Comparison of ENCODE assay signal across 8 cellular contexts in the genomic region with DNA sequence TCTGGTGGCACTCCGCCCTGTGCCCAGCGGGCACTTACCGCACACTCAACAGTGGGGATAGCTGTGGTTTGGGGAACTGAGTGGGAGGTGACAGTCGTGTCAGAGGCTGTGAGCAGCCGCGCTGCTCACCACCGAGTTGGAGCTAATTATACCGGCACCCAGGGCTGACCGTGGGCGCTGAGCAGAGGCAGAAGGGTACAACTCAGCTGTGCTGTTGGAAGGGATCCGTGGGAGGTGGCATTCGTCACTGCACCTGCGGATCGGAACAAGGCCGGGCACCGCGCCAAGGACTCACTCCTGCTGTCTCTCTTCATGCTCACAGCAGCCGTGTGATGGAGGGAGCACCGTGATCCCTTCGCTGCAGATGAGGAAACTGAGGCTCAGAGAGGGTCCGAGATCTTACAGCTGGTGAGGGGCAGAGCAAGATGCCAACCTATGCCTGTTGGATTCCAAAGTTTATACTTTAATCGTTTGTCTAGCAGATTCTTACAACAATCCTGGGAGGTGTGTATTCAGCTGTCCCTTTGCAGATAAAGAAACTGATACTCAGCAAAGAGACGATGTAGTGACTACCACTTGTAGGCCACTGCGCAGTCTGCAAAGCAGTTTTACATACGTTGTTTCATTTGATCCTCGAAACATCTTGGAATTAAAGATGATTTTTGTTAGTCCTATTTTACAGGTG. TPM values are rescaled to one million over a fixed set of nuclear protein-coding genes. Genes with fewer than 3 reads are reported as not detected.
DNase-seq lines count a peak whose midpoint lies in the region; ATAC-seq, FAIRE-seq and TF ChIP-seq lines count a peak whose summit lies in the region.

No MANE protein-coding gene starts in this region.

- H3K27ac ChIP-seq in heart left ventricle, result peak overlapping the region; percentile 37 to 99 (median 95)

- no peak for TF ChIP-seq CTCF in BJ (IDR thresholded peaks at IDR 0.05; ENCODE audit: insufficient read depth, low read depth, low read length)
- peak in 1 of 12 donors; percentile 2 for TF ChIP-seq CTCF in heart left ventricle (IDR thresholded peaks at IDR 0.05)

- H3K36me3 ChIP-seq in BJ (ENCODE audit: control insufficient read depth, insufficient read depth, low read length) (no peaks in the 10 kb centered on the region), heart left ventricle (peaks cover 0 to 4% (median 0%) of the 10 kb centered on the region in 9 donors)

- CTCF ChIA-PET in BJ (lab: Yijun Ruan, JAX), result interaction anchor here (1.0 to 1.6 kb wide), 8 partner anchors 44 to 393 kb away, joined by 3 to 9 read pairs (median 5); no protein-coding TSS in a partner anchor

- WGBS in heart left ventricle, 4 donors, result 14 to 18% (median 15%) methylated on average over 21 to 26 of the region's 26 CpGs

- peak; percentile 48 for ATAC-seq in GM19463 (IDR thresholded peaks at IDR 0.05; ENCODE audit: unreplicated experiment)
- peak; percentile 47 to 56 (median 48) for ATAC-seq in heart left ventricle

- H3K27me3 ChIP-seq in BJ (ENCODE audit: control insufficient read depth, insufficient read depth, low read length) (no peaks in the 10 kb centered on the region), heart left ventricle (no peaks in the 10 kb centered on the region)

- H3K4me3 ChIP-seq in BJ (ENCODE audit: low read depth, low read length) (peak overlapping the region; percentile 51), heart left ventricle (peak overlapping the region in 11 of 12 donors; percentile 69 to 99 (median 81))

- no peak for DNase-seq in BJ (ENCODE audit: low read depth)
- DNase-seq in HK-2 (ENCODE audit: unreplicated experiment), result peak; percentile 73
- peak; percentile 71 for DNase-seq in RKO (ENCODE audit: low spot score)
- DNase-seq in activated gamma-delta T cell (lab: John Stamatoyannopoulos, UW), result peak; percentile 42
- DNase-seq in heart left ventricle, result peak; percentile 43 to 83 (median 73)
- DNase-seq in putamen (ENCODE audit: low spot score), result peak; percentile 85
- peak; percentile 49 for DNase-seq in urothelium cell line (ENCODE audit: low spot score)

- TF ChIP-seq POLR2A in heart left ventricle (IDR thresholded peaks at IDR 0.05), result no peak

- POLR2A ChIA-PET in BJ (lab: Charles Lee), result no interaction called here

- peaks cover 7 to 55% (median 36%) of the 10 kb centered on the region in 12 donors for H3K4me1 ChIP-seq in heart left ventricle

- FAIRE-seq in urothelium cell line (lab: Jason Lieb, UNC), result no peak

- no peaks in the 10 kb centered on the region for H3K9me3 ChIP-seq in heart left ventricle

- intact Hi-C loops in heart left ventricle (cut with DNase I), result loop anchor here in 4 of 10 donors (1.0 to 2.0 kb wide), 3 partner anchors 42 to 434 kb away; partner anchors contain the start of gene ZNF335 (in 1 of the 4)

RNA-seq across cellular contexts. Expression of gene ELMO2, which starts 0.7 kb away (rescaled TPM):
- polyA plus RNA-seq in BJ (2011; rRNA removed), result 46.8 and 62.2 TPM in 2 replicates
- polyA minus RNA-seq in BJ (2011; rRNA and poly(A)+ RNA removed), result 49.3 and 61.5 TPM in 2 replicates
- total RNA-seq in heart left ventricle, result 10 to 100 TPM; 22.7 to 57.5 (median 34.5) TPM
- 10 to 100 TPM; 14.6 to 29.0 TPM for polyA plus RNA-seq in heart left ventricle
